ENCODE assay signal across 21 cellular contexts in genomic region chr14:98022541-98023520, GRCh38.
"Had no signal": no experiment of that assay in that cellular context is flagged by ENCODE, and none has a peak within 500 bp of the region (broad histone marks: within the 10 kb centered on the region; RNA-seq: fewer than 3 reads in every experiment).

No MANE protein-coding gene starts in this region.

- DNase-seq: activated CD4-positive, alpha-beta T cell treated with anti-CD3 and anti-CD28 coated beads, Interleukin-2, amount 50 U/mL, for 1 hour; activated CD4-positive, CD25-positive, alpha-beta regulatory T cell treated with anti-CD3 and anti-CD28 coated beads, Interleukin-2, amount 50 U/mL, for 72 hours; activated CD8-positive, alpha-beta T cell treated with anti-CD3 and anti-CD28 coated beads, Interleukin-2, amount 10 ng/mL, durations not matched to agents 7 days and 5 days; activated gamma-delta T cell treated with Interleukin-2 at 50 U/mL for 16 hours; adrenal gland; foreskin fibroblast; islet precursor cell; left cardiac atrium; occipital lobe; SK-N-SH; stimulated activated CD4-positive, alpha-beta T cell treated with anti-CD3 and anti-CD28 coated beads, Interleukin-2, amount 100 ng/mL, for 48 hours; stimulated activated naive CD4-positive, alpha-beta T cell treated with Interleukin-2 at 50 U/mL for 16 hours; upper lobe of left lung had no signal

- H3K27me3 Mint-ChIP-seq: activated naive CD8-positive, alpha-beta T cell had no signal

- H3K79me2 ChIP-seq: hepatocyte had no signal

- FAIRE-seq: endometrium had no signal

- H3K27ac ChIP-seq: adrenal gland, ascending aorta, coronary artery, hepatocyte, upper lobe of left lung had no signal

- H3K4me3 Mint-ChIP-seq: activated CD8-positive, alpha-beta T cell treated with anti-CD3 and anti-CD28 coated beads, Interleukin-2, amount 10 ng/mL, durations not matched to agents 7 days and 5 days; activated naive CD8-positive, alpha-beta T cell; activated T-helper 1 cell treated with anti-CD3 and anti-CD28 coated beads, Interleukin-12 subunit alpha, Interleukin-12 subunit beta, Interleukin-2, Interleukin-4 antibody, amounts not matched to agents 30 ng/mL and 10 ng/mL and 1 ng/mL, durations not matched to agents 14 hours and 24 hours and 36 hours; central memory CD8-positive, alpha-beta T cell; nephron had no signal

- H3K9ac ChIP-seq: SK-N-SH had no signal

- H3K4me2 ChIP-seq: hepatocyte, SK-N-SH had no signal

- H3K36me3 ChIP-seq: adrenal gland, ascending aorta, upper lobe of left lung had no signal

- H3K4me1 Mint-ChIP-seq: nephron had no signal

- H3K36me3 Mint-ChIP-seq: activated naive CD8-positive, alpha-beta T cell had no signal

- H3K9me3 ChIP-seq: adrenal gland, ascending aorta, SK-N-SH, upper lobe of left lung had no signal

- ATAC-seq: activated CD8-positive, alpha-beta T cell treated with anti-CD3 and anti-CD28 coated beads, Interleukin-2, amount 10 ng/mL, durations not matched to agents 7 days and 5 days; left cardiac atrium had no signal

- H3K27ac Mint-ChIP-seq: activated CD8-positive, alpha-beta T cell treated with anti-CD3 and anti-CD28 coated beads, Interleukin-2, amount 10 ng/mL, durations not matched to agents 7 days and 5 days; activated naive CD8-positive, alpha-beta T cell; activated T-helper 1 cell treated with anti-CD3 and anti-CD28 coated beads, Interleukin-12 subunit alpha, Interleukin-12 subunit beta, Interleukin-2, Interleukin-4 antibody, amounts not matched to agents 30 ng/mL and 10 ng/mL and 1 ng/mL, durations not matched to agents 14 hours and 24 hours and 36 hours; nephron had no signal

- H2AFZ ChIP-seq: hepatocyte had no signal

- H3K9me3 Mint-ChIP-seq: central memory CD8-positive, alpha-beta T cell; nephron had no signal

- H3K4me1 ChIP-seq: adrenal gland, ascending aorta, upper lobe of left lung had no signal

- H3K27me3 ChIP-seq: adrenal gland, ascending aorta, upper lobe of left lung had no signal

- H3K4me3 ChIP-seq: adrenal gland, ascending aorta, coronary artery, hepatocyte, upper lobe of left lung had no signal
